ENCODE assay signal across 9 cellular contexts in the genomic region with DNA sequence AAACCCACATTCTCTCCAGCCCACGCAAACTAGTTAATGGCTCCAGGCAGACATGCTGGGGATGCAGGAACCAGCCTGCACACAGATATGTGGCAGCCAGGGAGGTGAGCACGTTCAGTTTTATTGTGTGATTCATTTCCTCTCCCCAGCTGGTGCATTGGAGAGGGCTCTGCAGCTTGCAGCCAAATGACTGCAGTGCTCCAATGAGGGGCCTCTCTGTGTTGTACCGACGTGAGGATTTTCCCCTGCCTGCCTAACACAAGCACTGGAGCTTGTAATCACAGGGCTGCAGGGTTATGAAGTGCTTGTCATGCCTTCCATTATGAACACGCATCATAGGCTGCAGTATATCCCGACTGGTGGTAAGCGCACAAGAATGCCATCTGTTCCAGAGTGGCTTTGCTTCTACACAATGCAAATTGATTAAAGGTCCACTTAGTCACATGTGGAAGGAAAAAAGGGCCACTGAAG.
DNase-seq lines count a peak whose midpoint lies in the region; ATAC-seq and TF ChIP-seq lines count a peak whose summit lies in the region.
"Had no signal": no experiment of that assay in that cellular context is flagged by ENCODE, and none has a peak within 500 bp of the region (broad histone marks: within the 10 kb centered on the region; RNA-seq: fewer than 3 reads in every experiment).

No MANE protein-coding gene starts in this region.

- peak; percentile 91 for DNase-seq in AG04449 (ENCODE audit: low read depth, low spot score)
- peak; percentile 97 for DNase-seq in HFF-Myc (ENCODE audit: extremely low read depth, low read depth)
- DNase-seq in fibroblast of villous mesenchyme (ENCODE audit: low read depth): peak; percentile 75
- no peak for DNase-seq in effector memory CD8-positive, alpha-beta T cell

- H3K4me1 Mint-ChIP-seq in effector memory CD8-positive, alpha-beta T cell (ENCODE audit: low read depth in 2 of 2): no peaks in the 10 kb centered on the region

- ATAC-seq in SK-N-SH treated with all-trans-retinoic acid at 6 μM for 48 hours (peak; percentile 86), HG02798 (IDR thresholded peaks at IDR 0.05; ENCODE audit: poor library complexity, unreplicated experiment) (no peak), GM18868 (IDR thresholded peaks at IDR 0.05; ENCODE audit: unreplicated experiment) (no peak), HG03196 (IDR thresholded peaks at IDR 0.05; ENCODE audit: unreplicated experiment) (no peak)
- ATAC-seq in effector memory CD8-positive, alpha-beta T cell (replicated peaks): no peak
- ATAC-seq: activated CD4-positive, CD25-positive, alpha-beta regulatory T cell treated with anti-CD3 and anti-CD28 coated beads, Interleukin-2, amount 50 U/mL, for 24 hours had no signal

- TF ChIP-seq CTCF in AG04449 (IDR thresholded peaks at IDR 0.05; ENCODE audit: insufficient read depth, low read length, missing control alignments) (no peak), HFF-Myc (IDR thresholded peaks at IDR 0.05; ENCODE audit: low read depth, low read length, missing control alignments) (no peak), fibroblast of villous mesenchyme (IDR thresholded peaks at IDR 0.05; ENCODE audit: insufficient read depth, low read depth, low read length) (no peak)

- no peak overlapping the region for H3K27ac Mint-ChIP-seq in effector memory CD8-positive, alpha-beta T cell

- POLR2A ChIA-PET in AG04449 (lab: Yijun Ruan, JAX): interaction anchor here (0.6 to 1.3 kb wide), 4 partner anchors 20 to 368 kb away, joined by 3 read pairs; no protein-coding TSS in a partner anchor

- H3K36me3 Mint-ChIP-seq in effector memory CD8-positive, alpha-beta T cell (ENCODE audit: insufficient read depth): no peaks in the 10 kb centered on the region

- no peak overlapping the region for H3K4me3 Mint-ChIP-seq in effector memory CD8-positive, alpha-beta T cell

- peaks cover 0 to 11% of the 10 kb centered on the region in 2 donors for H3K27me3 Mint-ChIP-seq in effector memory CD8-positive, alpha-beta T cell

- no peaks in the 10 kb centered on the region for H3K9me3 Mint-ChIP-seq in effector memory CD8-positive, alpha-beta T cell

- H3K4me3 ChIP-seq in AG04449 (ENCODE audit: low read depth, low read length) (peak overlapping the region; percentile 13; the same call in 1 of the 2 replicates), HFF-Myc (replicated peaks; ENCODE audit: low read depth, low read length) (no peak overlapping the region), fibroblast of villous mesenchyme (ENCODE audit: low read depth, low read length) (no peak overlapping the region)

- CTCF ChIA-PET in AG04449 (lab: Yijun Ruan, JAX): no interaction called here

TF ChIP-seq in SK-N-SH treated with all-trans-retinoic acid at 6 μM for 48 hours, 23 proteins besides CTCF, POLR2A, EP300 and RAD21:
- TF ChIP-seq CSRNP3 (CRISPR knock-in tag; IDR thresholded peaks at IDR 0.05) (no peak), ZC3H10 (CRISPR knock-in tag; IDR thresholded peaks at IDR 0.05) (no peak), ISL1 (CRISPR knock-in tag; IDR thresholded peaks at IDR 0.05) (peak; percentile 59), ZNF8 (CRISPR knock-in tag; IDR thresholded peaks at IDR 0.05) (no peak), ZFP3 (CRISPR knock-in tag; IDR thresholded peaks at IDR 0.05) (no peak)

Comparison
In these comparisons a context has a peak if more than half of its experiments do, and no peak if none do; other contexts are left out.
1. DNase-seq: peak in AG04449 (single experiment), HFF-Myc (single experiment) and fibroblast of villous mesenchyme (single experiment); none in effector memory CD8-positive, alpha-beta T cell (0 of 3).